28 cellular contexts compared by ENCODE assay signal in the genomic region with DNA sequence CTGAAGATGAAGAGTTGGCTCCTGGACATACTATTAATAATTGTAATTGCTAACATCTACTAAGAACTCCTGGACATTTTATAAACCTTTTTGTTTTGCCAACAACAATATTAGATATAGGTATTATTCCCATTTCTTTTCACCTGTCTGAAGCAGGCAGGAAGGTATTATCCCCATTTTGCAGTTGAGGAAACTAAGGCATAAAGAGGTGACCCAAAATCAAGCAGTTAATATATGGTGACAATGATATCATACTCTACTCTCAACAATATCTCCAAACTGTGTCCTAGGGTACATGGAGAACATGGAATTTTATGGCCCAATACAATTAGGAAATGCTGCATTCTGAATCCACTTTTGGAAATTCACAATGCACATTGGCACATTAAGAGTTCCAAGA. TPM values are rescaled to one million over a fixed set of nuclear protein-coding genes. Genes with fewer than 3 reads are reported as not detected.
DNase-seq lines count a peak whose midpoint lies in the region; ATAC-seq and TF ChIP-seq lines count a peak whose summit lies in the region.
"Had no signal": no experiment of that assay in that cellular context is flagged by ENCODE, and none has a peak within 500 bp of the region (broad histone marks: within the 10 kb centered on the region; RNA-seq: fewer than 3 reads in every experiment).

No MANE protein-coding gene starts in this region.

- no peaks in the 10 kb centered on the region for H4K20me1 ChIP-seq in DND-41 (ENCODE audit: insufficient read depth, low read length)

- peak overlapping the region; percentile 96 for H3K27ac Mint-ChIP-seq in activated naive CD4-positive, alpha-beta T cell treated with anti-CD3 and anti-CD28 coated beads, Interleukin-2, amount 10 ng/mL, durations not matched to agents 7 days and 5 days
- H3K27ac Mint-ChIP-seq in activated naive CD4-positive, alpha-beta T cell treated with anti-CD3 and anti-CD28 coated beads for 36 hours, result no peak overlapping the region
- H3K27ac Mint-ChIP-seq in activated T-helper 2 cell treated with anti-CD3 and anti-CD28 coated beads, Interferon-gamma antibody, Interleukin-2, Interleukin-4, amounts not matched to agents 10 μg/mL and 5 μg/mL and 100 μg/mL, durations not matched to agents 14 hours and 24 hours and 36 hours, result no peak overlapping the region
- H3K27ac Mint-ChIP-seq: activated T-helper 17 cell treated with anti-CD3 and anti-CD28 coated beads, Interleukin-2, amount 50 U/mL, for 72 hours; stimulated activated naive B cell treated with anti-CD40 and anti-IgM and Interleukin-4, amounts not matched to agents 10 μg/mL and 1 μg/mL and 100 μg/mL, for 72 hours had no signal

- no peak overlapping the region; the same call in 1 of the 2 replicates for H3K4me2 ChIP-seq in DND-41 (ENCODE audit: insufficient read depth, low read length)

- H3K4me1 ChIP-seq in DND-41 (ENCODE audit: insufficient read depth, low read length), result peaks cover 30% of the 10 kb centered on the region
- peaks cover 56 to 57% of the 10 kb centered on the region in 2 experiments for H3K4me1 ChIP-seq in neutrophil (ENCODE audit: control insufficient read depth in 1 of 2, insufficient read depth in 1 of 2, low read depth in 1 of 2, low read length in 1 of 2)

- peaks cover 20% of the 10 kb centered on the region for H3K36me3 Mint-ChIP-seq in activated naive CD4-positive, alpha-beta T cell treated with anti-CD3 and anti-CD28 coated beads, Interleukin-2, amount 10 ng/mL, durations not matched to agents 7 days and 5 days
- H3K36me3 Mint-ChIP-seq in activated naive CD4-positive, alpha-beta T cell treated with anti-CD3 and anti-CD28 coated beads for 36 hours (ENCODE audit: low read depth), result peaks cover 5% of the 10 kb centered on the region
- H3K36me3 Mint-ChIP-seq in activated T-helper 2 cell treated with anti-CD3 and anti-CD28 coated beads, Interferon-gamma antibody, Interleukin-2, Interleukin-4, amounts not matched to agents 10 μg/mL and 5 μg/mL and 100 μg/mL, durations not matched to agents 14 hours and 24 hours and 36 hours (ENCODE audit: low read depth), result peaks cover 19% of the 10 kb centered on the region

- peak overlapping the region; percentile 26 for H3K4me3 Mint-ChIP-seq in activated naive CD4-positive, alpha-beta T cell treated with anti-CD3 and anti-CD28 coated beads, Interleukin-2, amount 10 ng/mL, durations not matched to agents 7 days and 5 days
- H3K4me3 Mint-ChIP-seq in activated naive CD4-positive, alpha-beta T cell treated with anti-CD3 and anti-CD28 coated beads for 36 hours, result no peak overlapping the region
- peak overlapping the region; percentile 11 for H3K4me3 Mint-ChIP-seq in activated T-helper 2 cell treated with anti-CD3 and anti-CD28 coated beads, Interferon-gamma antibody, Interleukin-2, Interleukin-4, amounts not matched to agents 10 μg/mL and 5 μg/mL and 100 μg/mL, durations not matched to agents 14 hours and 24 hours and 36 hours (ENCODE audit: low read depth)
- H3K4me3 Mint-ChIP-seq: stimulated activated naive B cell treated with anti-CD40 and anti-IgM and Interleukin-4, amounts not matched to agents 10 μg/mL and 1 μg/mL and 100 μg/mL, for 72 hours had no signal

- peak overlapping the region; percentile 97; the same call in 1 of the 2 replicates for H3K27ac ChIP-seq in DND-41 (ENCODE audit: low read length)
- H3K27ac ChIP-seq in neutrophil, result peak overlapping the region; percentile 100

- peaks cover 31% of the 10 kb centered on the region for H3K79me2 ChIP-seq in DND-41 (ENCODE audit: insufficient read depth, low read length)

- H3K36me3 ChIP-seq in DND-41 (ENCODE audit: insufficient read depth, low read length), result peaks cover 4% of the 10 kb centered on the region; the same call in 1 of the 2 replicates
- no peaks in the 10 kb centered on the region for H3K36me3 ChIP-seq in neutrophil
- H3K36me3 ChIP-seq: left ventricle myocardium inferior, right atrium auricular region, upper lobe of right lung had no signal

- DNase-seq in activated naive CD4-positive, alpha-beta T cell treated with anti-CD3 and anti-CD28 coated beads, Interleukin-2, amount 10 ng/mL, durations not matched to agents 7 days and 5 days, result no peak
- no peak for DNase-seq in activated naive CD4-positive, alpha-beta T cell treated with anti-CD3 and anti-CD28 coated beads for 36 hours
- no peak for DNase-seq in DND-41
- no peak for DNase-seq in activated T-helper 2 cell treated with anti-CD3 and anti-CD28 coated beads, Interferon-gamma antibody, Interleukin-2, Interleukin-4, amounts not matched to agents 10 μg/mL and 5 μg/mL and 100 μg/mL, durations not matched to agents 14 hours and 24 hours and 36 hours (ENCODE audit: low spot score)
- DNase-seq in activated CD4-positive, CD25-positive, alpha-beta regulatory T cell treated with anti-CD3 and anti-CD28 coated beads, Interleukin-2, amount 50 U/mL, for 72 hours, result no peak
- no peak for DNase-seq in kidney tubule cell (ENCODE audit: low spot score)
- DNase-seq: activated CD4-positive, alpha-beta T cell treated with anti-CD3 and anti-CD28 coated beads for 4 hours; C1 segment of cervical spinal cord; caudate nucleus; effector CD8-positive, alpha-beta T cell; EL; H7; Karpas-422; left ventricle myocardium inferior; mesenchymal stem cell; NCI-H1417 treated with DMSO at 0.1 percent for 48 hours; NCI-H2029 treated with DMSO at 0.1 percent for 48 hours; NCI-H524 treated with DMSO at 0.1 percent for 48 hours; PC-3; posterior cingulate gyrus; stimulated activated naive B cell treated with anti-CD40 and anti-IgM and Interleukin-4, amounts not matched to agents 10 μg/mL and 1 μg/mL and 100 μg/mL, for 72 hours; substantia nigra; upper lobe of right lung had no signal

- peaks cover 39% of the 10 kb centered on the region for H3K4me1 Mint-ChIP-seq in activated naive CD4-positive, alpha-beta T cell treated with anti-CD3 and anti-CD28 coated beads, Interleukin-2, amount 10 ng/mL, durations not matched to agents 7 days and 5 days
- H3K4me1 Mint-ChIP-seq in activated naive CD4-positive, alpha-beta T cell treated with anti-CD3 and anti-CD28 coated beads for 36 hours (ENCODE audit: low read depth), result peaks cover 33% of the 10 kb centered on the region
- H3K4me1 Mint-ChIP-seq in activated T-helper 2 cell treated with anti-CD3 and anti-CD28 coated beads, Interferon-gamma antibody, Interleukin-2, Interleukin-4, amounts not matched to agents 10 μg/mL and 5 μg/mL and 100 μg/mL, durations not matched to agents 14 hours and 24 hours and 36 hours (ENCODE audit: low read depth), result peaks cover 28% of the 10 kb centered on the region

- no peak overlapping the region for H3K4me3 ChIP-seq in DND-41 (ENCODE audit: low read depth in 1 of 2, low read length in 2 of 2)
- peak overlapping the region in 1 of 2 experiments; percentile 85 for H3K4me3 ChIP-seq in neutrophil (ENCODE audit: low read depth in 1 of 2, low read length in 1 of 2)
- H3K4me3 ChIP-seq: coronary artery, left ventricle myocardium inferior, right atrium auricular region, upper lobe of right lung had no signal

- H3K9me3 ChIP-seq in DND-41 (ENCODE audit: insufficient read depth, low read length, severe bottlenecking) (no peaks in the 10 kb centered on the region), neutrophil (no peaks in the 10 kb centered on the region)
- H3K9me3 ChIP-seq: left ventricle myocardium inferior, right atrium auricular region, upper lobe of right lung had no signal

- peaks cover 4% of the 10 kb centered on the region for H3K27me3 Mint-ChIP-seq in activated naive CD4-positive, alpha-beta T cell treated with anti-CD3 and anti-CD28 coated beads, Interleukin-2, amount 10 ng/mL, durations not matched to agents 7 days and 5 days
- H3K27me3 Mint-ChIP-seq in activated naive CD4-positive, alpha-beta T cell treated with anti-CD3 and anti-CD28 coated beads for 36 hours (ENCODE audit: low read depth), result no peaks in the 10 kb centered on the region
- H3K27me3 Mint-ChIP-seq in activated T-helper 2 cell treated with anti-CD3 and anti-CD28 coated beads, Interferon-gamma antibody, Interleukin-2, Interleukin-4, amounts not matched to agents 10 μg/mL and 5 μg/mL and 100 μg/mL, durations not matched to agents 14 hours and 24 hours and 36 hours (ENCODE audit: low read depth), result peaks cover 4% of the 10 kb centered on the region
- H3K27me3 Mint-ChIP-seq: stimulated activated naive B cell treated with anti-CD40 and anti-IgM and Interleukin-4, amounts not matched to agents 10 μg/mL and 1 μg/mL and 100 μg/mL, for 72 hours had no signal

- ATAC-seq in DND-41 (ENCODE audit: insufficient read depth, low read depth) (no peak), GM21528 (IDR thresholded peaks at IDR 0.05; ENCODE audit: low FRiP score, unreplicated experiment) (no peak)
- ATAC-seq: activated T-helper 17 cell treated with anti-CD3 and anti-CD28 coated beads, Interleukin-2, amount 50 U/mL, for 72 hours; PC-3; stimulated activated naive B cell treated with anti-CD40 and anti-IgM and Interleukin-4, amounts not matched to agents 10 μg/mL and 1 μg/mL and 100 μg/mL, for 72 hours; upper lobe of right lung had no signal

- no peak overlapping the region; the same call in 1 of the 2 replicates for H3K9ac ChIP-seq in DND-41 (ENCODE audit: low read depth, low read length)

- peak overlapping the region; percentile 70 for H2AFZ ChIP-seq in DND-41 (ENCODE audit: low read depth, low read length)

- intact Hi-C loops in activated naive CD4-positive, alpha-beta T cell treated with anti-CD3 and anti-CD28 coated beads for 36 hours (cut with micrococcal nuclease), result loop anchor here (2.0 kb wide), 1 partner anchor 190 kb away; no protein-coding TSS in a partner anchor
- intact Hi-C loops in activated T-helper 2 cell treated with anti-CD3 and anti-CD28 coated beads, Interferon-gamma antibody, Interleukin-2, Interleukin-4, amounts not matched to agents 10 μg/mL and 5 μg/mL and 100 μg/mL, durations not matched to agents 14 hours and 24 hours and 36 hours (cut with micrococcal nuclease), result no loop called here

- no peak for TF ChIP-seq CTCF in DND-41 (IDR thresholded peaks at IDR 0.05; ENCODE audit: borderline replicate concordance, extremely low read depth, low read length, poor library complexity, severe bottlenecking)
- no peak for TF ChIP-seq CTCF in neutrophil (IDR thresholded peaks at IDR 0.05)

- no peaks in the 10 kb centered on the region for H3K27me3 ChIP-seq in DND-41 (ENCODE audit: insufficient read depth, low read length, poor library complexity)
- H3K27me3 ChIP-seq in neutrophil, result no peaks in the 10 kb centered on the region
- H3K27me3 ChIP-seq: right atrium auricular region, upper lobe of right lung had no signal

- H3K9me3 Mint-ChIP-seq in activated naive CD4-positive, alpha-beta T cell treated with anti-CD3 and anti-CD28 coated beads, Interleukin-2, amount 10 ng/mL, durations not matched to agents 7 days and 5 days, result peaks cover 2% of the 10 kb centered on the region
- no peaks in the 10 kb centered on the region for H3K9me3 Mint-ChIP-seq in activated naive CD4-positive, alpha-beta T cell treated with anti-CD3 and anti-CD28 coated beads for 36 hours
- no peaks in the 10 kb centered on the region for H3K9me3 Mint-ChIP-seq in activated T-helper 2 cell treated with anti-CD3 and anti-CD28 coated beads, Interferon-gamma antibody, Interleukin-2, Interleukin-4, amounts not matched to agents 10 μg/mL and 5 μg/mL and 100 μg/mL, durations not matched to agents 14 hours and 24 hours and 36 hours
- H3K9me3 Mint-ChIP-seq: activated T-helper 17 cell treated with anti-CD3 and anti-CD28 coated beads, Interleukin-2, amount 50 U/mL, for 72 hours; stimulated activated naive B cell treated with anti-CD40 and anti-IgM and Interleukin-4, amounts not matched to agents 10 μg/mL and 1 μg/mL and 100 μg/mL, for 72 hours had no signal

- CTCF ChIA-PET in activated naive CD4-positive, alpha-beta T cell treated with anti-CD3 and anti-CD28 coated beads, Interleukin-2, amount 10 ng/mL, durations not matched to agents 7 days and 5 days (lab: Charles Lee), result no interaction called here
- CTCF ChIA-PET in activated naive CD4-positive, alpha-beta T cell treated with anti-CD3 and anti-CD28 coated beads for 36 hours (lab: Charles Lee), result no interaction called here

RNA-seq across cellular contexts. Expression of a gene that starts 1.8 kb away (rescaled TPM):
- 10 to 100 TPM; 18.6 to 20.0 TPM for total RNA-seq in activated naive CD4-positive, alpha-beta T cell treated with anti-CD3 and anti-CD28 coated beads for 36 hours
- total RNA-seq in activated T-helper 2 cell treated with anti-CD3 and anti-CD28 coated beads, Interferon-gamma antibody, Interleukin-2, Interleukin-4, amounts not matched to agents 10 μg/mL and 5 μg/mL and 100 μg/mL, durations not matched to agents 14 hours and 24 hours and 36 hours, result 43.8 and 44.0 TPM in 2 replicates

RNA-seq across cellular contexts. Expression of a gene that starts 29.6 kb away (rescaled TPM):
- total RNA-seq in activated naive CD4-positive, alpha-beta T cell treated with anti-CD3 and anti-CD28 coated beads for 36 hours, result 1 to 10 TPM; 3.4 to 3.8 TPM
- total RNA-seq in activated T-helper 2 cell treated with anti-CD3 and anti-CD28 coated beads, Interferon-gamma antibody, Interleukin-2, Interleukin-4, amounts not matched to agents 10 μg/mL and 5 μg/mL and 100 μg/mL, durations not matched to agents 14 hours and 24 hours and 36 hours, result 2.6 and 2.8 TPM in 2 replicates
